In the genomic region with DNA sequence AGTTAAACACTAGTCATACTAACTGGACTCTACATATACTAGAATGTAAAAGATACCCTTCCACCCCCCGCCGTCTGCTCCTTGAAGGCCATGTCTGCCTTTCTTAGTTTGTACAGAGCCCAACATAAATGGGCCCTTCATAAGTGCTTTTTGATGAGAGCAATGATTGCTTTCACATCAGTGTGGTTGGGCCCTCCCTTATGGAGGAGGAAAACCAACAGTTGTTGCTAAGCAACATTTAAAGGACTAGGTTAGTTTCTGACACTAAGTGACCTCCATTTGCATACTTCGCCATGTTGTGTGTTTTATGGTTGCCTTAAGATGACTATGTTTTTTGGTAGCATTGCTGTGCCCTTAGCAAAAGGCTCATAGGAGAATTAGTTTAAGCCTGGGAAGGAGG, we compare ENCODE assay signal across 8 cellular contexts.
DNase-seq lines count a peak whose midpoint lies in the region; ATAC-seq and TF ChIP-seq lines count a peak whose summit lies in the region.

No MANE protein-coding gene starts in this region.

- no peaks in the 10 kb centered on the region for H3K27me3 ChIP-seq in Peyer's patch
- no peaks in the 10 kb centered on the region for H3K27me3 ChIP-seq in PC-3 (ENCODE audit: low read length)

- DNase-seq in Peyer's patch (no peak), kidney glomerular epithelial cell (lab: John Stamatoyannopoulos, UW) (peak; percentile 44), NCI-H2171 treated with DMSO at 0.1 percent for 48 hours (lab: John Stamatoyannopoulos, UW) (no peak), PC-3 (no peak), T1000 (lab: John Stamatoyannopoulos, UW) (no peak), NCI-H1048 (lab: John Stamatoyannopoulos, UW) (no peak)

- H3K4me1 ChIP-seq in Peyer's patch (peaks cover 0 to 33% (median 7%) of the 10 kb centered on the region in 4 donors), PC-3 (ENCODE audit: insufficient read depth, low read length) (peaks cover 19% of the 10 kb centered on the region)

- no peaks in the 10 kb centered on the region for H3F3A ChIP-seq in PC-3 (ENCODE audit: low read length, unreplicated experiment)

- CTCF ChIA-PET in PC-3 (lab: Charles Lee) = no interaction called here

- H3K9me3 ChIP-seq in Peyer's patch (no peaks in the 10 kb centered on the region), PC-3 (ENCODE audit: low read length) (no peaks in the 10 kb centered on the region)

- peak overlapping the region; percentile 46 to 68 (median 62) for H3K27ac ChIP-seq in Peyer's patch
- H3K27ac ChIP-seq in PC-3 (ENCODE audit: low read length) = no peak overlapping the region

- TF ChIP-seq CTCF in Peyer's patch (IDR thresholded peaks at IDR 0.05) (no peak), PC-3 (conservative IDR thresholded peaks at IDR 0.05; ENCODE audit: low read depth, low read length) (no peak)

- POLR2A ChIA-PET in PC-3 (lab: Charles Lee; ENCODE audit: unreplicated experiment) = no interaction called here

- intact Hi-C loops in PC-3 (cut with micrococcal nuclease) = loop anchor here (5.0 kb wide), 3 partner anchors 60 to 85 kb away; no protein-coding TSS in a partner anchor

- H3K79me2 ChIP-seq in PC-3 (ENCODE audit: low read length) = no peaks in the 10 kb centered on the region

- BruUV-seq in PC-3 (replicated peaks; lab: Mats Ljungman, UMichigan) = no TSS peak

- no peak overlapping the region for H3K4me2 ChIP-seq in PC-3 (ENCODE audit: low read length)

- H3K9ac ChIP-seq in PC-3 (ENCODE audit: low read length) = no peak overlapping the region

- ATAC-seq in GM19035 (IDR thresholded peaks at IDR 0.05; ENCODE audit: unreplicated experiment) (peak; percentile 55), HG02870 (IDR thresholded peaks at IDR 0.05; ENCODE audit: unreplicated experiment) (peak; percentile 47), PC-3 (no peak)

- H3K36me3 ChIP-seq in Peyer's patch (no peaks in the 10 kb centered on the region), PC-3 (ENCODE audit: low read depth, low read length) (no peaks in the 10 kb centered on the region)

- H2AFZ ChIP-seq in PC-3 (ENCODE audit: low read length) = no peak overlapping the region

- no peak for TF ChIP-seq POLR2A in Peyer's patch (IDR thresholded peaks at IDR 0.05)

- H3K4me3 ChIP-seq in Peyer's patch (no peak overlapping the region), PC-3 (ENCODE audit: low read length) (no peak overlapping the region)

- H4K20me1 ChIP-seq in PC-3 (ENCODE audit: low read length) = no peaks in the 10 kb centered on the region

- no peaks in the 10 kb centered on the region for H3K9me2 ChIP-seq in PC-3 (replicated peaks; ENCODE audit: low read length)
